Comparison of ENCODE assay signal across 13 cellular contexts in genomic region chr20:3843490-3843889, GRCh38. TPM values are rescaled to one million over a fixed set of nuclear protein-coding genes. Genes with fewer than 3 reads are reported as not detected.
DNase-seq lines count a peak whose midpoint lies in the region; ATAC-seq and TF ChIP-seq lines count a peak whose summit lies in the region.
"Had no signal": no experiment of that assay in that cellular context is flagged by ENCODE, and none has a peak within 500 bp of the region (broad histone marks: within the 10 kb centered on the region; RNA-seq: fewer than 3 reads in every experiment).

No MANE protein-coding gene starts in this region.

- no peaks in the 10 kb centered on the region for H3K9me3 ChIP-seq in fibroblast of lung (ENCODE audit: control insufficient read depth, insufficient read depth, low read depth, low read length)
- H3K9me3 ChIP-seq: colonic mucosa had no signal

- CTCF ChIA-PET in RWPE1 (lab: Yijun Ruan, JAX) = interaction anchor here (0.8 kb wide), 1 partner anchor 17 kb away, joined by 3 read pairs; no protein-coding TSS in a partner anchor

- no peak overlapping the region for H3K9ac ChIP-seq in fibroblast of lung (ENCODE audit: insufficient read depth, low read length)

- peak overlapping the region; percentile 76 for H3K27ac ChIP-seq in RWPE1
- H3K27ac ChIP-seq in fibroblast of lung (ENCODE audit: insufficient read depth, low read length) = no peak overlapping the region
- H3K27ac ChIP-seq: colonic mucosa, skin epidermis had no signal

- DNase-seq in 8988T = peak; percentile 78
- DNase-seq in GOT3 (lab: John Stamatoyannopoulos, UW) = peak; percentile 18
- peak; percentile 81 for DNase-seq in RWPE1 (ENCODE audit: low spot score)
- DNase-seq in fibroblast of lung (ENCODE audit: low read depth in 2 of 2) = peak; percentile 45 to 91
- DNase-seq in left colon = no peak
- no peak for DNase-seq in pons (ENCODE audit: low spot score)
- DNase-seq in Right ventricle myocardium superior = no peak
- DNase-seq: colonic mucosa; hypothalamus; NCI-H1436; stimulated activated CD8-positive, alpha-beta memory T cell treated with anti-CD3 and anti-CD28 coated beads, Interleukin-4, amount 100 ng/mL, for 48 hours had no signal

- ATAC-seq in left colon (no peak), GM18517 (IDR thresholded peaks at IDR 0.05; ENCODE audit: unreplicated experiment) (no peak), Right ventricle myocardium superior (ENCODE audit: poor library complexity) (no peak)

- no peaks in the 10 kb centered on the region for H3K36me3 ChIP-seq in fibroblast of lung (ENCODE audit: control insufficient read depth, insufficient read depth, low read length)
- H3K36me3 ChIP-seq: colonic mucosa had no signal

- no peak for TF ChIP-seq CTCF in RWPE1 (conservative IDR thresholded peaks at IDR 0.05; ENCODE audit: low read depth)
- peak in 1 of 2 donors; percentile 1 for TF ChIP-seq CTCF in fibroblast of lung (conservative IDR thresholded peaks at IDR 0.05 in 1 of 2, IDR thresholded peaks at IDR 0.05 in 1 of 2; ENCODE audit: low read depth in 1 of 2, low read length in 2 of 2)

- no peak overlapping the region for H2AFZ ChIP-seq in fibroblast of lung (ENCODE audit: low read length)

- peaks cover 21% of the 10 kb centered on the region for H3K79me2 ChIP-seq in fibroblast of lung (ENCODE audit: control insufficient read depth, insufficient read depth, low read length)

- no peaks in the 10 kb centered on the region for H4K20me1 ChIP-seq in fibroblast of lung (ENCODE audit: control insufficient read depth, extremely low read depth, insufficient read depth, low read length)

- POLR2A ChIA-PET in RWPE1 (lab: Yijun Ruan, JAX; ENCODE audit: low non-redundant PET) = no interaction called here

- H3K27me3 ChIP-seq in fibroblast of lung (ENCODE audit: control insufficient read depth, insufficient read depth, low read length) = no peaks in the 10 kb centered on the region
- H3K27me3 ChIP-seq: colonic mucosa had no signal

- no peak overlapping the region for H3K4me3 ChIP-seq in fibroblast of lung (replicated peaks in 1 of 4; ENCODE audit: control extremely low read depth in 1 of 4, insufficient read depth in 1 of 4, low read depth in 3 of 4, low read length in 4 of 4)
- H3K4me3 ChIP-seq: colonic mucosa, skin epidermis had no signal

- intact Hi-C loops in left colon (cut with DNase I, micrococcal nuclease) (no loop called here), Right ventricle myocardium superior (cut with DNase I) (no loop called here)

- no peak overlapping the region for H3K4me2 ChIP-seq in fibroblast of lung (ENCODE audit: extremely low read depth, insufficient read depth, low read length)

- H3K4me1 ChIP-seq in fibroblast of lung (ENCODE audit: control insufficient read depth, extremely low read depth, insufficient read depth, low read length) = peaks cover 7% of the 10 kb centered on the region

RNA-seq across cellular contexts. Expression of gene MAVS, which starts 3.1 kb away (rescaled TPM):
- total RNA-seq in fibroblast of lung (12.1 and 15.9 TPM in 2 replicates), left colon (10 to 100 TPM; 72.1 to 74.0 TPM), Right ventricle myocardium superior (35.7 TPM)
- polyA plus RNA-seq in fibroblast of lung = 14.4 and 16.4 TPM in 2 replicates
- 19.7 and 22.1 TPM in 2 replicates for polyA plus RNA-seq in fibroblast of lung (2012)
- polyA minus RNA-seq in fibroblast of lung (ENCODE audit: low replicate concordance) = 64.7 and 74.2 TPM in 2 replicates

RNA-seq across cellular contexts. Expression of gene AP5S1, which starts 23.1 kb away (rescaled TPM):
- total RNA-seq in fibroblast of lung (10.0 and 17.8 TPM in 2 replicates), left colon (10 to 100 TPM; 14.2 to 19.3 TPM), Right ventricle myocardium superior (11.0 TPM)
- polyA plus RNA-seq in fibroblast of lung = 11.8 and 12.2 TPM in 2 replicates
- 18.1 and 21.4 TPM in 2 replicates for polyA plus RNA-seq in fibroblast of lung (2012)
- polyA minus RNA-seq in fibroblast of lung (ENCODE audit: low replicate concordance) = 64.9 and 68.7 TPM in 2 replicates

RNA-seq across cellular contexts. Expression of gene PANK2, which starts 45.7 kb away (rescaled TPM):
- 50.8 and 51.7 TPM in 2 replicates for total RNA-seq in fibroblast of lung
- polyA plus RNA-seq in fibroblast of lung = 32.0 and 33.7 TPM in 2 replicates
- 30.9 and 41.6 TPM in 2 replicates for polyA plus RNA-seq in fibroblast of lung (2012)
- 4.7 and 25.1 TPM in 2 replicates for polyA minus RNA-seq in fibroblast of lung (ENCODE audit: low replicate concordance)
- total RNA-seq in left colon = 10 to 100 TPM; 26.9 to 28.8 TPM
- 15.9 TPM for total RNA-seq in Right ventricle myocardium superior

RNA-seq across cellular contexts. Expression of gene CDC25B, which starts 47.4 kb away (rescaled TPM):
- 49.3 and 62.1 TPM in 2 replicates for total RNA-seq in fibroblast of lung
- polyA plus RNA-seq in fibroblast of lung = 38.2 and 86.1 TPM in 2 replicates
- polyA plus RNA-seq in fibroblast of lung (2012) = 51.8 and 121 TPM in 2 replicates
- polyA minus RNA-seq in fibroblast of lung (ENCODE audit: low replicate concordance) = 88.0 and 238 TPM in 2 replicates
- 10 to 100 TPM; 19.5 to 33.5 TPM for total RNA-seq in left colon
- 5.7 TPM for total RNA-seq in Right ventricle myocardium superior

RNA-seq across cellular contexts. Expression of gene CENPB, which starts 57.0 kb away (rescaled TPM):
- total RNA-seq in fibroblast of lung (106 TPM in 2 replicates), left colon (10 to 100 TPM; 80.5 to 82.2 TPM), Right ventricle myocardium superior (68.3 TPM)
- 32.6 and 52.7 TPM in 2 replicates for polyA plus RNA-seq in fibroblast of lung
- 71.6 and 118 TPM in 2 replicates for polyA plus RNA-seq in fibroblast of lung (2012)
- 78.5 and 104 TPM in 2 replicates for polyA minus RNA-seq in fibroblast of lung (ENCODE audit: low replicate concordance)

Comparison
In these comparisons a context has a peak if more than half of its experiments do, and no peak if none do; other contexts are left out.
1. DNase-seq: peak in 8988T (single experiment), GOT3 (single experiment), RWPE1 (single experiment) and fibroblast of lung (2 of 2); none in left colon (0 of 2), pons (single experiment) and Right ventricle myocardium superior (single experiment).